21 cellular contexts compared by ENCODE assay signal in genomic region chr1:155198547-155198906, GRCh38.
"Had no signal": no experiment of that assay in that cellular context is flagged by ENCODE, and none has a peak within 500 bp of the region (broad histone marks: within the 10 kb centered on the region; RNA-seq: fewer than 3 reads in every experiment).

No MANE protein-coding gene starts in this region.

- H3K27me3 Mint-ChIP-seq: activated CD4-positive, alpha-beta T cell treated with anti-CD3 and anti-CD28 coated beads, Interleukin-2, amount 10 ng/mL, durations not matched to agents 24 days and 14 days; activated CD8-positive, alpha-beta T cell treated with anti-CD3 and anti-CD28 coated beads for 36 hours; activated T-cell treated with anti-CD3 and anti-CD28 coated beads, Interleukin-2, amount 50 U/mL, for 24 hours; natural killer cell treated with Interleukin-12 subunit alpha and Interleukin-12 subunit beta and Interleukin-15 and Interleukin-18, amount 100 ng/mL, for 72 hours; stimulated activated memory B cell treated with anti-CD40 and anti-IgM and Interleukin-4, amounts not matched to agents 10 μg/mL and 1 μg/mL and 100 μg/mL, for 72 hours had no signal

- H3K27me3 ChIP-seq: breast epithelium, dorsolateral prefrontal cortex, foreskin keratinocyte, upper lobe of right lung had no signal

- ATAC-seq: activated CD8-positive, alpha-beta T cell treated with anti-CD3 and anti-CD28 coated beads for 36 hours; foreskin keratinocyte; left colon; natural killer cell treated with Interleukin-12 subunit alpha and Interleukin-12 subunit beta and Interleukin-15 and Interleukin-18, amount 100 ng/mL, for 72 hours; stimulated activated memory B cell treated with anti-CD40 and anti-IgM and Interleukin-4, amounts not matched to agents 10 μg/mL and 1 μg/mL and 100 μg/mL, for 72 hours; upper lobe of right lung had no signal

- H3K9me3 Mint-ChIP-seq: activated CD4-positive, alpha-beta T cell treated with anti-CD3 and anti-CD28 coated beads, Interleukin-2, amount 10 ng/mL, durations not matched to agents 24 days and 14 days; activated CD8-positive, alpha-beta T cell treated with anti-CD3 and anti-CD28 coated beads for 36 hours; activated naive CD4-positive, alpha-beta T cell treated with anti-CD3 and anti-CD28 coated beads for 36 hours; activated T-cell treated with anti-CD3 and anti-CD28 coated beads, Interleukin-2, amount 50 U/mL, for 24 hours; mesothelial cell of epicardium; natural killer cell treated with Interleukin-12 subunit alpha and Interleukin-12 subunit beta and Interleukin-15 and Interleukin-18, amount 100 ng/mL, for 72 hours; stimulated activated memory B cell treated with anti-CD40 and anti-IgM and Interleukin-4, amounts not matched to agents 10 μg/mL and 1 μg/mL and 100 μg/mL, for 72 hours had no signal

- H3K27ac ChIP-seq: breast epithelium, epithelial cell of prostate, foreskin keratinocyte, upper lobe of right lung had no signal

- H3K4me3 Mint-ChIP-seq: activated CD4-positive, alpha-beta T cell treated with anti-CD3 and anti-CD28 coated beads, Interleukin-2, amount 10 ng/mL, durations not matched to agents 24 days and 14 days; activated CD8-positive, alpha-beta T cell treated with anti-CD3 and anti-CD28 coated beads for 36 hours; activated naive CD4-positive, alpha-beta T cell treated with anti-CD3 and anti-CD28 coated beads for 36 hours; activated T-cell treated with anti-CD3 and anti-CD28 coated beads, Interleukin-2, amount 50 U/mL, for 24 hours; mesothelial cell of epicardium; natural killer cell treated with Interleukin-12 subunit alpha and Interleukin-12 subunit beta and Interleukin-15 and Interleukin-18, amount 100 ng/mL, for 72 hours; stimulated activated memory B cell treated with anti-CD40 and anti-IgM and Interleukin-4, amounts not matched to agents 10 μg/mL and 1 μg/mL and 100 μg/mL, for 72 hours had no signal

- DNase-seq: activated CD4-positive, alpha-beta T cell treated with anti-CD3 and anti-CD28 coated beads, Interleukin-2, amount 10 ng/mL, durations not matched to agents 24 days and 14 days; activated CD4-positive, CD25-positive, alpha-beta regulatory T cell; activated CD8-positive, alpha-beta T cell treated with anti-CD3 and anti-CD28 coated beads for 36 hours; activated naive CD4-positive, alpha-beta T cell treated with anti-CD3 and anti-CD28 coated beads for 36 hours; activated T-cell treated with anti-CD3 and anti-CD28 coated beads, Interleukin-2, amount 50 U/mL, for 24 hours; anterior cingulate cortex; dorsolateral prefrontal cortex; foreskin keratinocyte; glutamatergic neuron; hippocampal formation; left colon; nucleus accumbens; spleen; stimulated activated CD4-positive, alpha-beta T cell treated with anti-CD3 and anti-CD28 coated beads, Interleukin-4, amount 100 ng/mL, for 4 hours; T-helper 9 cell; upper lobe of right lung had no signal

- H3K36me3 Mint-ChIP-seq: natural killer cell treated with Interleukin-12 subunit alpha and Interleukin-12 subunit beta and Interleukin-15 and Interleukin-18, amount 100 ng/mL, for 72 hours; stimulated activated memory B cell treated with anti-CD40 and anti-IgM and Interleukin-4, amounts not matched to agents 10 μg/mL and 1 μg/mL and 100 μg/mL, for 72 hours had no signal

- H3K9me3 ChIP-seq: breast epithelium, spleen, upper lobe of right lung had no signal

- H3K4me3 ChIP-seq: breast epithelium, dorsolateral prefrontal cortex, spleen, upper lobe of right lung had no signal

- H3K27ac Mint-ChIP-seq: activated CD4-positive, alpha-beta T cell treated with anti-CD3 and anti-CD28 coated beads, Interleukin-2, amount 10 ng/mL, durations not matched to agents 24 days and 14 days; activated CD8-positive, alpha-beta T cell treated with anti-CD3 and anti-CD28 coated beads for 36 hours; activated naive CD4-positive, alpha-beta T cell treated with anti-CD3 and anti-CD28 coated beads for 36 hours; activated T-cell treated with anti-CD3 and anti-CD28 coated beads, Interleukin-2, amount 50 U/mL, for 24 hours; mesothelial cell of epicardium; stimulated activated memory B cell treated with anti-CD40 and anti-IgM and Interleukin-4, amounts not matched to agents 10 μg/mL and 1 μg/mL and 100 μg/mL, for 72 hours had no signal

- H3K36me3 ChIP-seq: breast epithelium, upper lobe of right lung had no signal

- H3K4me1 ChIP-seq: breast epithelium had no signal
